1 cellular context compared by ENCODE assay signal in the genomic region with DNA sequence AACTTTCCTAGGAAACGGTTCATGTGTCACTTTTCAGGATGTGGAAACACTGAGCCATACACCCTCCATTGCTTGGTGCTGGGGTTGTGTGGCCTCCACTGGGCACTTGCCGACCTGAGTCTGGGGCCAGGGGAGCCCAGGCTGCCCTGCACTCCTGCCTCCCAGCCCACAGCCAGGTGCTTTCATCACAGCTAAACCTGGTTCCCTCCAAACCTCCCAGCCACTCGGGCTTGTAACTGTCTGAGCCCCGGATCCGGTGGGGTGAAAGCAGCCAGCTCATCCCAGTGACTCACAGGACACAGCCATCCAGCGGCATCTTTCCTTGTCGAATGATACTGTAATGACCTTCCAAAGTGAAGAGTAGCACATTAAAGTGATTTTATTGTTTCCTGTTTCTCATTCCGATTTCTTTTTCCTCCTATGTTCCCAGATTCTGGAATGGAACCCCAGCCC.
A peak's percentile ranks its signal among the peaks of the same experiment; 100 is the strongest.
TF ChIP-seq lines count a peak whose summit lies in the region.

No MANE protein-coding gene starts in this region.

TF ChIP-seq in SK-N-SH, 30 proteins besides CTCF, POLR2A, EP300 and RAD21 (continued from another document):
- TF ChIP-seq, protein P1, sequence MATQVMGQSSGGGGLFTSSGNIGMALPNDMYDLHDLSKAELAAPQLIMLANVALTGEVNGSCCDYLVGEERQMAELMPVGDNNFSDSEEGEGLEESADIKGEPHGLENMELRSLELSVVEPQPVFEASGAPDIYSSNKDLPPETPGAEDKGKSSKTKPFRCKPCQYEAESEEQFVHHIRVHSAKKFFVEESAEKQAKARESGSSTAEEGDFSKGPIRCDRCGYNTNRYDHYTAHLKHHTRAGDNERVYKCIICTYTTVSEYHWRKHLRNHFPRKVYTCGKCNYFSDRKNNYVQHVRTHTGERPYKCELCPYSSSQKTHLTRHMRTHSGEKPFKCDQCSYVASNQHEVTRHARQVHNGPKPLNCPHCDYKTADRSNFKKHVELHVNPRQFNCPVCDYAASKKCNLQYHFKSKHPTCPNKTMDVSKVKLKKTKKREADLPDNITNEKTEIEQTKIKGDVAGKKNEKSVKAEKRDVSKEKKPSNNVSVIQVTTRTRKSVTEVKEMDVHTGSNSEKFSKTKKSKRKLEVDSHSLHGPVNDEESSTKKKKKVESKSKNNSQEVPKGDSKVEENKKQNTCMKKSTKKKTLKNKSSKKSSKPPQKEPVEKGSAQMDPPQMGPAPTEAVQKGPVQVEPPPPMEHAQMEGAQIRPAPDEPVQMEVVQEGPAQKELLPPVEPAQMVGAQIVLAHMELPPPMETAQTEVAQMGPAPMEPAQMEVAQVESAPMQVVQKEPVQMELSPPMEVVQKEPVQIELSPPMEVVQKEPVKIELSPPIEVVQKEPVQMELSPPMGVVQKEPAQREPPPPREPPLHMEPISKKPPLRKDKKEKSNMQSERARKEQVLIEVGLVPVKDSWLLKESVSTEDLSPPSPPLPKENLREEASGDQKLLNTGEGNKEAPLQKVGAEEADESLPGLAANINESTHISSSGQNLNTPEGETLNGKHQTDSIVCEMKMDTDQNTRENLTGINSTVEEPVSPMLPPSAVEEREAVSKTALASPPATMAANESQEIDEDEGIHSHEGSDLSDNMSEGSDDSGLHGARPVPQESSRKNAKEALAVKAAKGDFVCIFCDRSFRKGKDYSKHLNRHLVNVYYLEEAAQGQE (IDR thresholded peaks at IDR 0.05; ENCODE audit: low read depth, low read length): no peak
- TF ChIP-seq POLR2AphosphoS5 (IDR thresholded peaks at IDR 0.05; ENCODE audit: low read depth, low read length) (peak; percentile 18; the same call in 1 of the 2 replicates), RFX5 (IDR thresholded peaks at IDR 0.05; ENCODE audit: low read length) (no peak), TEAD4 (IDR thresholded peaks at IDR 0.05; ENCODE audit: borderline replicate concordance, insufficient read depth) (no peak), FOXJ3 (CRISPR knock-in tag; IDR thresholded peaks at IDR 0.05) (no peak), TAF1 (IDR thresholded peaks at IDR 0.05; ENCODE audit: borderline replicate concordance, low read depth, low read length) (no peak), NFIC (IDR thresholded peaks at IDR 0.05; ENCODE audit: borderline replicate concordance) (peak; percentile 33; the same call in 1 of the 2 replicates), FOXM1 (IDR thresholded peaks at IDR 0.05; ENCODE audit: low read depth) (no peak), NRF1 (IDR thresholded peaks at IDR 0.05; ENCODE audit: low read depth, low read length) (no peak), RXRA (IDR thresholded peaks at IDR 0.05; ENCODE audit: borderline replicate concordance, low read depth) (no peak), SMC3 (IDR thresholded peaks at IDR 0.05; ENCODE audit: low read depth, low read length) (no peak), TCF12 (IDR thresholded peaks at IDR 0.05) (peak; percentile 55), GABPA (IDR thresholded peaks at IDR 0.05; ENCODE audit: low read depth) (no peak), SIN3A (IDR thresholded peaks at IDR 0.05; ENCODE audit: borderline replicate concordance, low read depth, low read length) (no peak), FOSL2 (IDR thresholded peaks at IDR 0.05; ENCODE audit: borderline replicate concordance, low read depth) (peak; percentile 82), RCOR1 (IDR thresholded peaks at IDR 0.05; ENCODE audit: low read length) (no peak), GATA2 (CRISPR knock-in tag; IDR thresholded peaks at IDR 0.05) (no peak), EZH2phosphoT487 (IDR thresholded peaks at IDR 0.05; ENCODE audit: borderline replicate concordance, low read depth) (no peak), MXI1 (IDR thresholded peaks at IDR 0.05; ENCODE audit: low read depth, low read length) (no peak), YY1 (IDR thresholded peaks at IDR 0.05; ENCODE audit: low read depth) (no peak), JUND (IDR thresholded peaks at IDR 0.05) (peak; percentile 60), CHD2 (IDR thresholded peaks at IDR 0.05; ENCODE audit: low read length, partially characterized antibody) (no peak)
- TF ChIP-seq, protein P2, sequence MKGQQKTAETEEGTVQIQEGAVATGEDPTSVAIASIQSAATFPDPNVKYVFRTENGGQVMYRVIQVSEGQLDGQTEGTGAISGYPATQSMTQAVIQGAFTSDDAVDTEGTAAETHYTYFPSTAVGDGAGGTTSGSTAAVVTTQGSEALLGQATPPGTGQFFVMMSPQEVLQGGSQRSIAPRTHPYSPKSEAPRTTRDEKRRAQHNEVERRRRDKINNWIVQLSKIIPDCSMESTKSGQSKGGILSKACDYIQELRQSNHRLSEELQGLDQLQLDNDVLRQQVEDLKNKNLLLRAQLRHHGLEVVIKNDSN (IDR thresholded peaks at IDR 0.05; ENCODE audit: borderline replicate concordance, low read depth): no peak
- TF ChIP-seq, protein P3, sequence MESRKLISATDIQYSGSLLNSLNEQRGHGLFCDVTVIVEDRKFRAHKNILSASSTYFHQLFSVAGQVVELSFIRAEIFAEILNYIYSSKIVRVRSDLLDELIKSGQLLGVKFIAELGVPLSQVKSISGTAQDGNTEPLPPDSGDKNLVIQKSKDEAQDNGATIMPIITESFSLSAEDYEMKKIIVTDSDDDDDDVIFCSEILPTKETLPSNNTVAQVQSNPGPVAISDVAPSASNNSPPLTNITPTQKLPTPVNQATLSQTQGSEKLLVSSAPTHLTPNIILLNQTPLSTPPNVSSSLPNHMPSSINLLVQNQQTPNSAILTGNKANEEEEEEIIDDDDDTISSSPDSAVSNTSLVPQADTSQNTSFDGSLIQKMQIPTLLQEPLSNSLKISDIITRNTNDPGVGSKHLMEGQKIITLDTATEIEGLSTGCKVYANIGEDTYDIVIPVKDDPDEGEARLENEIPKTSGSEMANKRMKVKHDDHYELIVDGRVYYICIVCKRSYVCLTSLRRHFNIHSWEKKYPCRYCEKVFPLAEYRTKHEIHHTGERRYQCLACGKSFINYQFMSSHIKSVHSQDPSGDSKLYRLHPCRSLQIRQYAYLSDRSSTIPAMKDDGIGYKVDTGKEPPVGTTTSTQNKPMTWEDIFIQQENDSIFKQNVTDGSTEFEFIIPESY (IDR thresholded peaks at IDR 0.05; ENCODE audit: borderline replicate concordance, low read depth): no peak
- TF ChIP-seq, protein P4, sequence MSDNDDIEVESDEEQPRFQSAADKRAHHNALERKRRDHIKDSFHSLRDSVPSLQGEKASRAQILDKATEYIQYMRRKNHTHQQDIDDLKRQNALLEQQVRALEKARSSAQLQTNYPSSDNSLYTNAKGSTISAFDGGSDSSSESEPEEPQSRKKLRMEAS (IDR thresholded peaks at IDR 0.05; ENCODE audit: low read depth): no peak
- TF ChIP-seq, protein P5, sequence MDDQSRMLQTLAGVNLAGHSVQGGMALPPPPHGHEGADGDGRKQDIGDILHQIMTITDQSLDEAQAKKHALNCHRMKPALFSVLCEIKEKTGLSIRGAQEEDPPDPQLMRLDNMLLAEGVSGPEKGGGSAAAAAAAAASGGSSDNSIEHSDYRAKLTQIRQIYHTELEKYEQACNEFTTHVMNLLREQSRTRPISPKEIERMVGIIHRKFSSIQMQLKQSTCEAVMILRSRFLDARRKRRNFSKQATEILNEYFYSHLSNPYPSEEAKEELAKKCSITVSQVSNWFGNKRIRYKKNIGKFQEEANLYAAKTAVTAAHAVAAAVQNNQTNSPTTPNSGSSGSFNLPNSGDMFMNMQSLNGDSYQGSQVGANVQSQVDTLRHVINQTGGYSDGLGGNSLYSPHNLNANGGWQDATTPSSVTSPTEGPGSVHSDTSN (IDR thresholded peaks at IDR 0.05): no peak
- TF ChIP-seq, protein P6, sequence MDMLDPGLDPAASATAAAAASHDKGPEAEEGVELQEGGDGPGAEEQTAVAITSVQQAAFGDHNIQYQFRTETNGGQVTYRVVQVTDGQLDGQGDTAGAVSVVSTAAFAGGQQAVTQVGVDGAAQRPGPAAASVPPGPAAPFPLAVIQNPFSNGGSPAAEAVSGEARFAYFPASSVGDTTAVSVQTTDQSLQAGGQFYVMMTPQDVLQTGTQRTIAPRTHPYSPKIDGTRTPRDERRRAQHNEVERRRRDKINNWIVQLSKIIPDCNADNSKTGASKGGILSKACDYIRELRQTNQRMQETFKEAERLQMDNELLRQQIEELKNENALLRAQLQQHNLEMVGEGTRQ (IDR thresholded peaks at IDR 0.05; ENCODE audit: borderline replicate concordance, low read depth, low read length): no peak
